In genomic region chr1:40690919-40691537, GRCh38 we compare ENCODE assay signal across 8 cellular contexts. TPM values are rescaled to one million over a fixed set of nuclear protein-coding genes. Genes with fewer than 3 reads are reported as not detected.
DNase-seq lines count a peak whose midpoint lies in the region; ATAC-seq and TF ChIP-seq lines count a peak whose summit lies in the region.

No MANE protein-coding gene starts in this region.

- 21% methylated on average over 16 of the region's 17 CpGs for WGBS in esophagus muscularis mucosa

- POLR2A ChIA-PET in RWPE1 (lab: Yijun Ruan, JAX; ENCODE audit: low non-redundant PET) = interaction anchor here (0.6 to 1.4 kb wide), 7 partner anchors 12 to 171 kb away, joined by 3 to 6 read pairs (median 3); partner anchors contain the start of gene CITED4

- H3K4me1 ChIP-seq in DOHH2 (ENCODE audit: control insufficient read depth, low read length) (peaks cover 33% of the 10 kb centered on the region), esophagus muscularis mucosa (peaks cover 12 to 48% (median 43%) of the 10 kb centered on the region in 4 donors), parathyroid adenoma (peaks cover 6% of the 10 kb centered on the region)

- no peak overlapping the region for H3K9ac ChIP-seq in parathyroid adenoma

- TF ChIP-seq POLR2A in esophagus muscularis mucosa (IDR thresholded peaks at IDR 0.05; ENCODE audit: low read depth) = no peak

- TF ChIP-seq CTCF in DOHH2 (IDR thresholded peaks at IDR 0.05; ENCODE audit: low read depth, low read length, poor library complexity, severe bottlenecking) (no peak), RWPE1 (conservative IDR thresholded peaks at IDR 0.05; ENCODE audit: low read depth) (no peak), esophagus muscularis mucosa (IDR thresholded peaks at IDR 0.05) (no peak), parathyroid adenoma (IDR thresholded peaks at IDR 0.05) (no peak)

- H3K27me3 ChIP-seq in DOHH2 (ENCODE audit: control insufficient read depth, low read length) = no peaks in the 10 kb centered on the region
- H3K27me3 ChIP-seq in esophagus muscularis mucosa = no peaks in the 10 kb centered on the region
- H3K27me3 ChIP-seq in parathyroid adenoma (ENCODE audit: control insufficient read depth, insufficient read depth, low read length) = no peaks in the 10 kb centered on the region

- 0 out of 2 replicates have a peak, but pooled peaks cover 6% of the 10 kb centered on the region for H3F3A ChIP-seq in DOHH2 (ENCODE audit: control insufficient read depth, insufficient read depth)

- TF ChIP-seq EP300 in esophagus muscularis mucosa (IDR thresholded peaks at IDR 0.05) = no peak

- H3K27ac ChIP-seq in DOHH2 (ENCODE audit: low read depth, low read length) (peak overlapping the region; percentile 91), RWPE1 (peak overlapping the region; percentile 96), esophagus muscularis mucosa (replicated peaks in 1 of 4) (peak overlapping the region; percentile 99 to 100 (median 100)), parathyroid adenoma (peak overlapping the region; percentile 99)

- H3K79me2 ChIP-seq in DOHH2 (ENCODE audit: control insufficient read depth, low read length) (peaks cover 77% of the 10 kb centered on the region), parathyroid adenoma (peaks cover 25% of the 10 kb centered on the region)

- H3K36me3 ChIP-seq in DOHH2 (ENCODE audit: control insufficient read depth, low read length) (peaks cover 52% of the 10 kb centered on the region), esophagus muscularis mucosa (peaks cover 0 to 13% (median 10%) of the 10 kb centered on the region in 4 donors), parathyroid adenoma (ENCODE audit: control insufficient read depth, insufficient read depth, low read length) (no peaks in the 10 kb centered on the region)

- no peaks in the 10 kb centered on the region for H3K9me2 ChIP-seq in DOHH2 (replicated peaks; ENCODE audit: control insufficient read depth, low read length)

- peak overlapping the region; percentile 86 for H2AFZ ChIP-seq in parathyroid adenoma

- H3K4me2 ChIP-seq in DOHH2 (ENCODE audit: low read length) (peak overlapping the region; percentile 85), parathyroid adenoma (ENCODE audit: low read length) (peak overlapping the region; percentile 85)

- H4K20me1 ChIP-seq in DOHH2 (ENCODE audit: control insufficient read depth, insufficient read depth, low read depth, low read length) = peaks cover 20% of the 10 kb centered on the region

- intact Hi-C loops in esophagus muscularis mucosa (cut with DNase I) = loop anchor here (5.0 kb wide), 1 partner anchor 76 kb away; no protein-coding TSS in a partner anchor

- CTCF ChIA-PET in RWPE1 (lab: Yijun Ruan, JAX) = interaction anchor here (0.6 kb wide), 1 partner anchor 356 kb away, joined by 3 read pairs; no protein-coding TSS in a partner anchor

- H3K9me3 ChIP-seq in DOHH2 (ENCODE audit: control insufficient read depth, insufficient read depth, low read length) (no peaks in the 10 kb centered on the region), esophagus muscularis mucosa (no peaks in the 10 kb centered on the region), parathyroid adenoma (ENCODE audit: control insufficient read depth, low read length) (no peaks in the 10 kb centered on the region)

- H3K4me3 ChIP-seq in DOHH2 (ENCODE audit: low read length) (peak overlapping the region; percentile 92), esophagus muscularis mucosa (peak overlapping the region; percentile 80 to 98 (median 92)), parathyroid adenoma (ENCODE audit: low read depth, low read length) (peak overlapping the region; percentile 95)

- DNase-seq in RWPE1 (ENCODE audit: low spot score) = no peak
- DNase-seq in esophagus muscularis mucosa (ENCODE audit: extremely low spot score) = no peak
- no peak for DNase-seq in HUDEP-2 (lab: John Stamatoyannopoulos, UW; ENCODE audit: unreplicated experiment in 76 of 76)

- ATAC-seq in GM18907 (IDR thresholded peaks at IDR 0.05; ENCODE audit: unreplicated experiment) = no peak
- no peak for ATAC-seq in HG02588 (IDR thresholded peaks at IDR 0.05; ENCODE audit: unreplicated experiment)
- no peak for ATAC-seq in HG03439 (IDR thresholded peaks at IDR 0.05; ENCODE audit: unreplicated experiment)

RNA-seq across cellular contexts. Expression of gene NFYC, which starts 0.5 kb away (rescaled TPM):
- 10 to 100 TPM; 30.0 to 54.2 (median 46.6) TPM for total RNA-seq in esophagus muscularis mucosa

RNA-seq across cellular contexts. Expression of gene RIMS3, which starts 25.5 kb away (rescaled TPM):
- 10 to 100 TPM in 2 of 4 donors, 1 to 10 TPM in 2; 5.4 to 15.7 (median 9.2) TPM for total RNA-seq in esophagus muscularis mucosa
